Comparison of ENCODE assay signal across 28 cellular contexts in the genomic region with DNA sequence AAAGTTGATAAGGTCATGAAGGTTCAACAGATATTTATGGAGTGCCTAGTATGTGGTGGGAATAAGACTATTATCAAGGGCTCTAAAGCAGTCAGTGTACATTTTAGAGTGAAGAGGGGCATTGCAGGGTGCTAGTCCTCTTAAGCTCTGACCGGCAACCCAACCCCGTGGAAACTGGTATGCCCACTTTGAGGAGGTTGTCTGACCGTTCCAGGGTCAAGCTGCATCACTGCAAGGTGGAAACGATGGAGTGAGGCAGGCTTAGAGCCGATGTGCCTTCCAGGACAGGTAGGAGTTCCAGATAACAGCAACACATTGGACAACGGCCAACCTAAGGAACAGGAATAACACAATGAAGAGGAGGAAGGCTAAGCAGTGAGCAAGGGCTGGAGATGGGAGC. TPM values are rescaled to one million over a fixed set of nuclear protein-coding genes. Genes with fewer than 3 reads are reported as not detected.
"Had no signal": no experiment of that assay in that cellular context is flagged by ENCODE, and none has a peak within 500 bp of the region (broad histone marks: within the 10 kb centered on the region; RNA-seq: fewer than 3 reads in every experiment).

No MANE protein-coding gene starts in this region.

- H3K27ac Mint-ChIP-seq: activated B cell treated with CpG ODN at 0.5 μM for 24 hours; activated naive CD4-positive, alpha-beta T cell treated with anti-CD3 and anti-CD28 coated beads, Interleukin-2, amount 10 ng/mL, durations not matched to agents 7 days and 5 days; memory B cell; nephron; progenitor cell of endocrine pancreas; T-helper 17 cell had no signal

- FAIRE-seq: colon, frontal cortex had no signal

- H3K4me1 Mint-ChIP-seq: nephron, T-helper 17 cell had no signal

- ATAC-seq: activated T-cell treated with anti-CD3 and anti-CD28 coated beads, Interleukin-2, amount 50 U/mL, for 4 hours; effector memory CD8-positive, alpha-beta T cell; stimulated activated naive CD8-positive, alpha-beta T cell treated with anti-CD3 and anti-CD28 coated beads, Interleukin-15, Interleukin-2, amounts not matched to agents 100 U/mL and 50 U/mL, for 24 hours; T-helper 17 cell had no signal

- H3K4me3 Mint-ChIP-seq: activated B cell treated with CpG ODN at 0.5 μM for 24 hours; activated naive CD4-positive, alpha-beta T cell treated with anti-CD3 and anti-CD28 coated beads, Interleukin-2, amount 10 ng/mL, durations not matched to agents 7 days and 5 days; activated T-cell treated with anti-CD3 and anti-CD28 coated beads, Interleukin-2, amount 50 U/mL, for 4 hours; central memory CD8-positive, alpha-beta T cell; effector memory CD8-positive, alpha-beta T cell; memory B cell; nephron had no signal

- H3K9me3 Mint-ChIP-seq: activated B cell treated with CpG ODN at 0.5 μM for 24 hours; activated naive CD4-positive, alpha-beta T cell treated with anti-CD3 and anti-CD28 coated beads, Interleukin-2, amount 10 ng/mL, durations not matched to agents 7 days and 5 days; activated T-cell treated with anti-CD3 and anti-CD28 coated beads, Interleukin-2, amount 50 U/mL, for 4 hours; central memory CD8-positive, alpha-beta T cell; effector memory CD8-positive, alpha-beta T cell; memory B cell had no signal

- H3K27ac ChIP-seq: ascending aorta, brain microvascular endothelial cell, dorsolateral prefrontal cortex, esophagus muscularis mucosa, upper lobe of left lung had no signal

- H3K9me3 ChIP-seq: ascending aorta, esophagus muscularis mucosa, upper lobe of left lung had no signal

- H3K4me3 ChIP-seq: ascending aorta, dorsolateral prefrontal cortex, esophagus muscularis mucosa, upper lobe of left lung had no signal

- DNase-seq: activated B cell treated with CpG ODN at 0.5 μM for 24 hours; activated CD4-positive, alpha-beta T cell treated with anti-CD3 and anti-CD28 coated beads for 4 hours; activated CD4-positive, alpha-beta T cell treated with anti-CD3 and anti-CD28 coated beads, Interleukin-2, amount 50 U/mL, for 48 hours; activated CD8-positive, alpha-beta memory T cell treated with anti-CD3 and anti-CD28 coated beads, Interleukin-2, amount 50 U/mL, for 48 hours; activated naive CD4-positive, alpha-beta T cell treated with anti-CD3 and anti-CD28 coated beads, Interleukin-2, amount 10 ng/mL, durations not matched to agents 7 days and 5 days; activated T-cell treated with anti-CD3 and anti-CD28 coated beads, Interleukin-2, amount 50 U/mL, for 4 hours; brain microvascular endothelial cell; dorsolateral prefrontal cortex; effector memory CD8-positive, alpha-beta T cell; hippocampal formation; occipital lobe; stimulated activated CD4-positive, alpha-beta T cell treated with anti-CD3 and anti-CD28 coated beads, Interleukin-12 subunit alpha, Interleukin-12 subunit beta, amount 100 ng/mL, for 4 hours; stimulated activated CD4-positive, alpha-beta T cell treated with anti-CD3 and anti-CD28 coated beads, Interleukin-4, amount 100 ng/mL, for 4 hours; stimulated activated naive CD8-positive, alpha-beta T cell treated with anti-CD3 and anti-CD28 coated beads, Interleukin-15, Interleukin-2, amounts not matched to agents 100 U/mL and 50 U/mL, for 24 hours; SW 1271; T-helper 17 cell; upper lobe of left lung had no signal

RNA-seq across cellular contexts. Expression of a gene that starts 1.4 kb away (rescaled TPM):
- total RNA-seq: ascending aorta had no signal

RNA-seq across cellular contexts. Expression of a gene that starts 27.4 kb away (rescaled TPM):
- total RNA-seq: activated B cell treated with CpG ODN at 0.5 μM for 24 hours, ascending aorta, frontal cortex, liver, occipital lobe, progenitor cell of endocrine pancreas, T-helper 17 cell had no signal

RNA-seq across cellular contexts. Expression of a gene that starts 34.4 kb away (rescaled TPM):
- total RNA-seq: activated B cell treated with CpG ODN at 0.5 μM for 24 hours; activated CD8-positive, alpha-beta memory T cell treated with anti-CD3 and anti-CD28 coated beads for 36 hours; activated T-cell treated with anti-CD3 and anti-CD28 coated beads, Interleukin-2, amount 50 U/mL, for 4 hours; ascending aorta; frontal cortex; liver; occipital lobe; progenitor cell of endocrine pancreas; T-helper 17 cell; upper lobe of left lung had no signal
- polyA plus RNA-seq: liver had no signal

RNA-seq across cellular contexts. Expression of a gene that starts 46.8 kb away (rescaled TPM):
- total RNA-seq: esophagus muscularis mucosa, liver, progenitor cell of endocrine pancreas, subcutaneous adipose tissue had no signal
